Comparison of ENCODE assay signal across 20 cellular contexts in the genomic region with DNA sequence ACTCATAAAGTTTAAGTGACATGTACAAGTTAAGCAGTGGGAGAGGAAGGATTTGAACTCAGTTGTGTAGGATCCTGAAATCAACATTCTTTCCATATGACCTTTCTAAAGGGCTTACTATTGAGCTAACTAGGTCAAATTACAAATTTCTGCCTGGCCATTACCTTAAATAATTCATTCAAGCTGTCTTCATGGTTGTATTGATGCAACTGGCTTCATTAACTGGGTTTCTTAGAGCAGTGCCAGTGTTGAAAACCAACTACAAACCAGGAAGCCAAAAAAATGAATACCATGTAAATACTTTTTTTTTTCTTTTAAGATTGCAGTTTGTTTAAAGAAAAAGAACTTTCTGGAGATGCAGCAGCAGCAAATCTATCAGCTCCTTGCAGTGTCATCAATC.
"Had no signal": no experiment of that assay in that cellular context is flagged by ENCODE, and none has a peak within 500 bp of the region (broad histone marks: within the 10 kb centered on the region; RNA-seq: fewer than 3 reads in every experiment).

No MANE protein-coding gene starts in this region.

- H3K36me3 ChIP-seq: neural progenitor cell, stomach, thyroid gland, vagina had no signal

- H3K9me3 ChIP-seq: stomach, thyroid gland, vagina had no signal

- H3K4me3 ChIP-seq: dorsolateral prefrontal cortex, lung, neural progenitor cell, smooth muscle cell, stomach, thyroid gland, vagina had no signal

- H3K4me2 ChIP-seq: neural progenitor cell, smooth muscle cell had no signal

- H2AFZ ChIP-seq: neural progenitor cell, parathyroid adenoma had no signal

- H3K4me1 ChIP-seq: neural progenitor cell, parathyroid adenoma, stomach, thyroid gland, vagina had no signal

- H3K79me2 ChIP-seq: parathyroid adenoma had no signal

- H3K27ac ChIP-seq: dorsolateral prefrontal cortex, neural progenitor cell, parathyroid adenoma, stomach, thyroid gland, vagina had no signal

- H3K9ac ChIP-seq: neural progenitor cell, parathyroid adenoma had no signal

- H3K27me3 ChIP-seq: dorsolateral prefrontal cortex, neural progenitor cell, stomach, thyroid gland, vagina had no signal

- ATAC-seq: left lobe of liver; natural killer cell; sciatic nerve; stimulated activated effector memory CD8-positive, alpha-beta T cell treated with anti-CD3 and anti-CD28 coated beads, Interleukin-12 subunit alpha, Interleukin-12 subunit beta, amount 100 ng/mL, for 72 hours had no signal

- DNase-seq: cortex of kidney; dorsolateral prefrontal cortex; effector CD4-positive, alpha-beta T cell; kidney; natural killer cell; stimulated activated CD4-positive, alpha-beta T cell treated with anti-CD3 and anti-CD28 coated beads, Interleukin-12 subunit alpha, Interleukin-12 subunit beta, amount 100 ng/mL, for 4 hours; stimulated activated CD4-positive, alpha-beta T cell treated with anti-CD3 and anti-CD28 coated beads, Interleukin-2, amount 100 ng/mL, for 24 hours; stimulated activated CD4-positive, alpha-beta T cell treated with anti-CD3 and anti-CD28 coated beads, Interleukin-4, amount 100 ng/mL, for 24 hours; stimulated activated naive CD4-positive, alpha-beta T cell treated with Interleukin-2 at 50 U/mL for 16 hours; stomach; thyroid gland; trophoblast cell had no signal
